In genomic region chr7:23181684-23182553, GRCh38 we compare ENCODE assay signal across 8 cellular contexts. TPM values are rescaled to one million over a fixed set of nuclear protein-coding genes. Genes with fewer than 3 reads are reported as not detected.
DNase-seq lines count a peak whose midpoint lies in the region; ATAC-seq and TF ChIP-seq lines count a peak whose summit lies in the region.

A gene with protein sequence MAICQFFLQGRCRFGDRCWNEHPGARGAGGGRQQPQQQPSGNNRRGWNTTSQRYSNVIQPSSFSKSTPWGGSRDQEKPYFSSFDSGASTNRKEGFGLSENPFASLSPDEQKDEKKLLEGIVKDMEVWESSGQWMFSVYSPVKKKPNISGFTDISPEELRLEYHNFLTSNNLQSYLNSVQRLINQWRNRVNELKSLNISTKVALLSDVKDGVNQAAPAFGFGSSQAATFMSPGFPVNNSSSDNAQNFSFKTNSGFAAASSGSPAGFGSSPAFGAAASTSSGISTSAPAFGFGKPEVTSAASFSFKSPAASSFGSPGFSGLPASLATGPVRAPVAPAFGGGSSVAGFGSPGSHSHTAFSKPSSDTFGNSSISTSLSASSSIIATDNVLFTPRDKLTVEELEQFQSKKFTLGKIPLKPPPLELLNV (plus strand): TSS chr7:23182048. CDS start chr7:23182086, 38 bp downstream.

- H3K36me3 ChIP-seq in SK-N-MC (ENCODE audit: insufficient read depth, low read length) (peaks cover 21% of the 10 kb centered on the region), gastroesophageal sphincter (peaks cover 0 to 19% of the 10 kb centered on the region in 2 donors), neutrophil (peaks cover 14% of the 10 kb centered on the region)

- peaks cover 5% of the 10 kb centered on the region; the same call in 1 of the 2 replicates for H3K27me3 Mint-ChIP-seq in HFFc6 (ENCODE audit: insufficient read depth)
- H3K27me3 Mint-ChIP-seq in activated naive CD4-positive, alpha-beta T cell treated with anti-CD3 and anti-CD28 coated beads, Interleukin-2, amount 10 ng/mL, durations not matched to agents 7 days and 5 days = peaks cover 9% of the 10 kb centered on the region

- H3K36me3 Mint-ChIP-seq in HFFc6 (ENCODE audit: low read depth) = peaks cover 12% of the 10 kb centered on the region
- peaks cover 12% of the 10 kb centered on the region for H3K36me3 Mint-ChIP-seq in activated naive CD4-positive, alpha-beta T cell treated with anti-CD3 and anti-CD28 coated beads, Interleukin-2, amount 10 ng/mL, durations not matched to agents 7 days and 5 days

- CTCF ChIA-PET in activated naive CD4-positive, alpha-beta T cell treated with anti-CD3 and anti-CD28 coated beads, Interleukin-2, amount 10 ng/mL, durations not matched to agents 7 days and 5 days (lab: Charles Lee) = interaction anchor here (0.9 kb wide), 1 partner anchor 91 kb away, joined by 3 read pairs; no protein-coding TSS in a partner anchor

- H3K9me3 Mint-ChIP-seq in HFFc6 = no peaks in the 10 kb centered on the region; the same call in 1 of the 2 replicates
- no peaks in the 10 kb centered on the region for H3K9me3 Mint-ChIP-seq in activated naive CD4-positive, alpha-beta T cell treated with anti-CD3 and anti-CD28 coated beads, Interleukin-2, amount 10 ng/mL, durations not matched to agents 7 days and 5 days

- peak within 1 kb of the TSS; percentile 80 for H3K9ac ChIP-seq in SK-N-MC (ENCODE audit: insufficient read length)

- peaks cover 42% of the 10 kb centered on the region for H3K4me1 Mint-ChIP-seq in HFFc6 (ENCODE audit: low read depth)
- H3K4me1 Mint-ChIP-seq in activated naive CD4-positive, alpha-beta T cell treated with anti-CD3 and anti-CD28 coated beads, Interleukin-2, amount 10 ng/mL, durations not matched to agents 7 days and 5 days = peaks cover 42% of the 10 kb centered on the region

- no peak for TF ChIP-seq EP300 in gastroesophageal sphincter (IDR thresholded peaks at IDR 0.05)

- H3K27ac ChIP-seq in SK-N-MC (peak within 1 kb of the TSS; percentile 71), gastroesophageal sphincter (peak within 1 kb of the TSS; percentile 91 to 96 (median 94)), neutrophil (peak within 1 kb of the TSS; percentile 90), substantia nigra (ENCODE audit: low read depth, low read length, poor library complexity, severe bottlenecking) (peak within 1 kb of the TSS; percentile 90)

- DNase-seq in GM04503 (ENCODE audit: low read depth) (peak; percentile 94), HFFc6 (peak; percentile 99), NB4 (ENCODE audit: low read depth) (peak; percentile 100), SK-N-MC (ENCODE audit: low read depth, low spot score) (peak; percentile 87), substantia nigra (lab: John Stamatoyannopoulos, UW) (peak; percentile 68 to 96 (median 88))
- DNase-seq in activated naive CD4-positive, alpha-beta T cell treated with anti-CD3 and anti-CD28 coated beads, Interleukin-2, amount 10 ng/mL, durations not matched to agents 7 days and 5 days = peak; percentile 98

- 0 to 1% methylated on average over 20 to 29 of the region's 63 CpGs for WGBS in gastroesophageal sphincter (ENCODE audit: low coverage in 1 of 2), 2 donors

- peak within 1 kb of the TSS; percentile 99 for H3K27ac Mint-ChIP-seq in HFFc6
- peak within 1 kb of the TSS; percentile 97 for H3K27ac Mint-ChIP-seq in activated naive CD4-positive, alpha-beta T cell treated with anti-CD3 and anti-CD28 coated beads, Interleukin-2, amount 10 ng/mL, durations not matched to agents 7 days and 5 days

- TF ChIP-seq POLR2A in NB4 (IDR thresholded peaks at IDR 0.05; ENCODE audit: extremely low read depth, insufficient read length) = peak; percentile 95
- peak; percentile 41 to 47 for TF ChIP-seq POLR2A in gastroesophageal sphincter (IDR thresholded peaks at IDR 0.05)

- no peaks in the 10 kb centered on the region for H3K27me3 ChIP-seq in gastroesophageal sphincter
- H3K27me3 ChIP-seq in neutrophil = peaks cover 30% of the 10 kb centered on the region

- H3K4me3 ChIP-seq in NB4 (ENCODE audit: low read depth, low read length) (peak within 1 kb of the TSS; percentile 94), SK-N-MC (peak within 1 kb of the TSS; percentile 78), gastroesophageal sphincter (peak within 1 kb of the TSS; percentile 68 to 90), neutrophil (ENCODE audit: low read depth in 1 of 2, low read length in 1 of 2) (peak within 1 kb of the TSS; percentile 91 to 92)

- H3K4me3 Mint-ChIP-seq in HFFc6 = peak within 1 kb of the TSS; percentile 97
- peak within 1 kb of the TSS; percentile 88 for H3K4me3 Mint-ChIP-seq in activated naive CD4-positive, alpha-beta T cell treated with anti-CD3 and anti-CD28 coated beads, Interleukin-2, amount 10 ng/mL, durations not matched to agents 7 days and 5 days

- TF ChIP-seq CTCF in HFFc6 (IDR thresholded peaks at IDR 0.05) = no peak
- TF ChIP-seq CTCF in NB4 (IDR thresholded peaks at IDR 0.05; ENCODE audit: low read depth, low read length) = no peak
- no peak for TF ChIP-seq CTCF in gastroesophageal sphincter (IDR thresholded peaks at IDR 0.05)
- peak; percentile 26 for TF ChIP-seq CTCF in neutrophil (IDR thresholded peaks at IDR 0.05)

- peak; percentile 99 for ATAC-seq in gastroesophageal sphincter

- H3K9me3 ChIP-seq in SK-N-MC (ENCODE audit: low read depth, low read length) (no peaks in the 10 kb centered on the region), gastroesophageal sphincter (no peaks in the 10 kb centered on the region), neutrophil (no peaks in the 10 kb centered on the region)

- H3K4me1 ChIP-seq in gastroesophageal sphincter (peaks cover 5 to 43% (median 8%) of the 10 kb centered on the region in 3 donors), neutrophil (ENCODE audit: control insufficient read depth in 1 of 2, insufficient read depth in 1 of 2, low read depth in 1 of 2, low read length in 1 of 2) (peaks cover 25 to 26% of the 10 kb centered on the region in 2 experiments)

RNA-seq across cellular contexts. Expression of the gene that starts here (rescaled TPM):
- total RNA-seq in HFFc6 (2021; fragmentation: NEBNext Ultra II Directional; extraction: Animal tissue kit (Norgen Biotek cat#: 25700)) = 10 to 100 TPM; 13.5 to 19.9 (median 19.1) TPM
- total RNA-seq in gastroesophageal sphincter = 10 to 100 TPM; 27.7 to 32.7 (median 31.6) TPM

Comparison
In these comparisons a context has a peak if more than half of its experiments do, and no peak if none do; other contexts are left out.
1. Peak in every context shown above with its lines: DNase-seq, ATAC-seq, H3K4me3 ChIP-seq and H3K27ac ChIP-seq.